Comparison of ENCODE assay signal across 12 cellular contexts in the genomic region with DNA sequence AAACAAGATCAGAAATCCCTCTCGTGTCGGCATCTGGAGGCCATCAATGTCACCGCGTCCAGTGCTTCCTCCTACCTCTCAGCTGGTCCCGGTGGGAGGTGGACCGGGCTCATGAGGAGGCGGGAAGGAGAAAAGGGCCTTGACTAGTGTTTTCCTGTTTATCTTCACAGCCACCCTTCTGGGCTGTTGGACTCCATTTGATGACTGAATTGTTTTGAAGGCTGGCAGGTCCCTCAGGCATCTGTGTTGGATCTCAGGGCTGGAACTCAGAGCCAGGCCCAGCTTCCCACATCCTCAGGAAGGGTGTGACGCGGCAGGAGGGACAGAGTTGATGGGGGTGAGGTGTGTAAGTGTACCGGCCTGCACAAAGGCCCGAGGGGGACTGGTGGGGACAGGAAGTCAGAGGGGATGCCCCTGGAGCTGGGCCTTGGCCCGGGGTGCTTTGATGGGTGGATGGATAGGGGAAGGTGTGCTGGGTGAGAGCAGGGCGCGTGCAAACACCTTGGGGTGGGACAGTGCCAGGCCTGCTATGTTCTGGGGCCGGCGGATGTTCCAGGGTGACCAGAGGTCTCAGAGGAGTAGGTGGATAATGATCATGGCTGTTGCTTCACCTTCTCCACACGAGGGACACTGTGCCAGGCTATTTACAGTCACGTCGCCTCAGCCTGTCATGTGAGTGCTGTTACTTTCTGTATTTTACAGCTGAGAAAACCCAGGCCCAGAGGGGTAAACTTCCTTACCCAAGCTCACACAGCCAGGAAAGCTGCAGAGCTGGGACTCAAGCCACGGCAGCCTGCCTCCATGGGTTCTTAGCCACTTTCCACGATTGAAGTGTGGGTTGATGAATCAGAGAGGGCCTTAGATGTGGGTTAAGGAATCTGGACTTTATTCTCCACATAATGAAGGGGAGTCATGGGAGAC. TPM values are rescaled to one million over a fixed set of nuclear protein-coding genes. Genes with fewer than 3 reads are reported as not detected.
DNase-seq lines count a peak whose midpoint lies in the region; ATAC-seq, FAIRE-seq and TF ChIP-seq lines count a peak whose summit lies in the region.
"Had no signal": no experiment of that assay in that cellular context is flagged by ENCODE, and none has a peak within 500 bp of the region (broad histone marks: within the 10 kb centered on the region; RNA-seq: fewer than 3 reads in every experiment).

No MANE protein-coding gene starts in this region.

- no peaks in the 10 kb centered on the region for H3K9me3 Mint-ChIP-seq in activated naive CD4-positive, alpha-beta T cell treated with anti-CD3 and anti-CD28 coated beads, Interleukin-2, amount 10 ng/mL, durations not matched to agents 7 days and 5 days
- H3K9me3 Mint-ChIP-seq in CD4-positive, alpha-beta memory T cell, result no peaks in the 10 kb centered on the region

- H3K56ac ChIP-seq in mesendoderm (ENCODE audit: low read length), result no peak overlapping the region

- POLR2A ChIA-PET in endothelial cell of umbilical vein (lab: Charles Lee), result no interaction called here
- POLR2A ChIA-PET in CD4-positive, alpha-beta memory T cell (lab: Charles Lee; ENCODE audit: partially characterized antibody), result interaction anchor here (1.2 kb wide), 1 partner anchor 18 kb away, joined by 5 read pairs; a partner anchor contains a TSS

- no peak overlapping the region for H2BK120ac ChIP-seq in mesendoderm (ENCODE audit: low read depth, low read length)

- dilution Hi-C loops in endothelial cell of umbilical vein (cut with MboI; ENCODE audit: extremely low pct_ligation_motif_present, low sequenced_read_pairs), result no loop called here

- CTCF ChIA-PET in activated naive CD4-positive, alpha-beta T cell treated with anti-CD3 and anti-CD28 coated beads, Interleukin-2, amount 10 ng/mL, durations not matched to agents 7 days and 5 days (lab: Charles Lee), result interaction anchor here (0.8 to 3.7 kb wide), 14 partner anchors 8 to 275 kb away, joined by 3 to 26 read pairs (median 4); no protein-coding TSS in a partner anchor
- CTCF ChIA-PET in endothelial cell of umbilical vein (lab: Charles Lee), result interaction anchor here (1.0 to 4.1 kb wide), 24 partner anchors 9 to 275 kb away, joined by 3 to 51 read pairs (median 6); a partner anchor contains a TSS
- CTCF ChIA-PET in CD4-positive, alpha-beta memory T cell (lab: Charles Lee; ENCODE audit: partially characterized antibody), result interaction anchor here (0.8 to 8.3 kb wide), 18 partner anchors 8 to 337 kb away, joined by 3 to 80 read pairs (median 4); no protein-coding TSS in a partner anchor

- H3K4me1 Mint-ChIP-seq in activated naive CD4-positive, alpha-beta T cell treated with anti-CD3 and anti-CD28 coated beads, Interleukin-2, amount 10 ng/mL, durations not matched to agents 7 days and 5 days, result peaks cover 24% of the 10 kb centered on the region
- H3K4me1 Mint-ChIP-seq in CD4-positive, alpha-beta memory T cell, result peaks cover 2 to 4% (median 4%) of the 10 kb centered on the region in 4 donors

- H3K4ac ChIP-seq in mesendoderm (ENCODE audit: low read depth, low read length), result no peak overlapping the region

- H3K36me3 Mint-ChIP-seq in activated naive CD4-positive, alpha-beta T cell treated with anti-CD3 and anti-CD28 coated beads, Interleukin-2, amount 10 ng/mL, durations not matched to agents 7 days and 5 days, result peaks cover 2% of the 10 kb centered on the region
- peaks cover 8 to 21% of the 10 kb centered on the region in 2 donors for H3K36me3 Mint-ChIP-seq in CD4-positive, alpha-beta memory T cell

- H3K18ac ChIP-seq in mesendoderm (ENCODE audit: low read length), result no peak overlapping the region

- no peak for ATAC-seq in upper lobe of left lung (ENCODE audit: low FRiP score in 2 of 2)
- ATAC-seq in HG03565 (IDR thresholded peaks at IDR 0.05; ENCODE audit: unreplicated experiment), result no peak

- H4K5ac ChIP-seq in mesendoderm (ENCODE audit: low read length), result no peak overlapping the region

- H3K79me2 ChIP-seq in endothelial cell of umbilical vein (ENCODE audit: control insufficient read depth, insufficient read depth, low read length) (no peaks in the 10 kb centered on the region), mesendoderm (ENCODE audit: control insufficient read depth, insufficient read depth, low read length) (no peaks in the 10 kb centered on the region)

- H3K36me3 ChIP-seq in endothelial cell of umbilical vein (ENCODE audit: control insufficient read depth in 2 of 2, extremely low read depth in 1 of 2, insufficient read depth in 2 of 2, low read length in 2 of 2), result no peaks in the 10 kb centered on the region
- peaks cover 1% of the 10 kb centered on the region for H3K36me3 ChIP-seq in mesendoderm (ENCODE audit: control insufficient read depth, insufficient read depth, low read length)
- H3K36me3 ChIP-seq in upper lobe of left lung, result peaks cover 0 to 8% (median 6%) of the 10 kb centered on the region in 4 donors
- peaks cover 3% of the 10 kb centered on the region for H3K36me3 ChIP-seq in CD4-positive, alpha-beta memory T cell (ENCODE audit: insufficient read depth, low read length)

- H4K8ac ChIP-seq in mesendoderm (ENCODE audit: low read depth, low read length), result no peak overlapping the region

- H3K4me3 Mint-ChIP-seq in activated naive CD4-positive, alpha-beta T cell treated with anti-CD3 and anti-CD28 coated beads, Interleukin-2, amount 10 ng/mL, durations not matched to agents 7 days and 5 days, result no peak overlapping the region
- H3K4me3 Mint-ChIP-seq in CD4-positive, alpha-beta memory T cell, result no peak overlapping the region

- peak overlapping the region; percentile 33 for H3K27ac ChIP-seq in endothelial cell of umbilical vein (ENCODE audit: insufficient read depth, low read depth, low read length)
- no peak overlapping the region for H3K27ac ChIP-seq in mesendoderm (ENCODE audit: low read depth, low read length)
- H3K27ac ChIP-seq in upper lobe of left lung, result peak overlapping the region in 3 of 4 donors; percentile 35 to 54 (median 49)
- H3K27ac ChIP-seq in CD4-positive, alpha-beta memory T cell (ENCODE audit: low read depth, low read length), result no peak overlapping the region

- H3K79me1 ChIP-seq in mesendoderm (ENCODE audit: low read length), result no peaks in the 10 kb centered on the region

- peak overlapping the region; percentile 27 for H3K4me2 ChIP-seq in endothelial cell of umbilical vein (ENCODE audit: insufficient read depth, low read length)
- no peak overlapping the region for H3K4me2 ChIP-seq in mesendoderm (ENCODE audit: low read length)

- no CpG with 5 or more reads among the region's 21 CpGs for WGBS in mesendoderm (ENCODE audit: extremely low coverage, insufficient coverage, low lambda C conversion rate)
- 41 to 56% methylated on average over 21 of the region's 21 CpGs for WGBS in upper lobe of left lung, 2 donors

- no peaks in the 10 kb centered on the region for H3K9me1 ChIP-seq in endothelial cell of umbilical vein (replicated peaks; ENCODE audit: control insufficient read depth, extremely low read depth, insufficient read depth, low read length)

- TF ChIP-seq POLR2A in endothelial cell of umbilical vein (IDR thresholded peaks at IDR 0.05; ENCODE audit: low read depth, low read length) (peak; percentile 46), upper lobe of left lung (IDR thresholded peaks at IDR 0.05) (no peak)

- H3K27me3 ChIP-seq in endothelial cell of umbilical vein (ENCODE audit: control insufficient read depth in 2 of 2, insufficient read depth in 2 of 2, low read length in 2 of 2), result no peaks in the 10 kb centered on the region
- no peaks in the 10 kb centered on the region for H3K27me3 ChIP-seq in mesendoderm (ENCODE audit: insufficient read depth, low read length, poor library complexity)
- H3K27me3 ChIP-seq in upper lobe of left lung, result no peaks in the 10 kb centered on the region
- no peaks in the 10 kb centered on the region for H3K27me3 ChIP-seq in CD4-positive, alpha-beta memory T cell (ENCODE audit: insufficient read depth, low read length)

- H3K9ac ChIP-seq in endothelial cell of umbilical vein (replicated peaks; ENCODE audit: extremely low read depth, insufficient read depth, low read length) (peak overlapping the region; percentile 18), mesendoderm (ENCODE audit: low read length) (no peak overlapping the region)

- TF ChIP-seq CTCF in endothelial cell of umbilical vein (IDR thresholded peaks at IDR 0.05; ENCODE audit: extremely low read depth in 1 of 2, insufficient read depth in 1 of 2, low read depth in 1 of 2, low read length in 2 of 2), result no peak
- TF ChIP-seq CTCF in upper lobe of left lung (IDR thresholded peaks at IDR 0.05), result no peak

- H3K23ac ChIP-seq in mesendoderm (ENCODE audit: low read length), result no peak overlapping the region

- peaks cover 32% of the 10 kb centered on the region for H3K4me1 ChIP-seq in endothelial cell of umbilical vein (ENCODE audit: control insufficient read depth, extremely low read depth, insufficient read depth, low read length)
- H3K4me1 ChIP-seq in mesendoderm (ENCODE audit: control insufficient read depth, low read depth, low read length), result no peaks in the 10 kb centered on the region
- peaks cover 16 to 50% (median 36%) of the 10 kb centered on the region in 4 donors for H3K4me1 ChIP-seq in upper lobe of left lung
- no peaks in the 10 kb centered on the region for H3K4me1 ChIP-seq in CD4-positive, alpha-beta memory T cell (ENCODE audit: insufficient read depth, low read length)

- no peak overlapping the region for H2BK5ac ChIP-seq in mesendoderm (ENCODE audit: low read length)

- DNase-seq in activated naive CD4-positive, alpha-beta T cell treated with anti-CD3 and anti-CD28 coated beads, Interleukin-2, amount 10 ng/mL, durations not matched to agents 7 days and 5 days, result no peak
- DNase-seq in activated naive CD4-positive, alpha-beta T cell treated with anti-CD3 and anti-CD28 coated beads, Interleukin-2, amount 50 U/mL, for 16 hours, result no peak
- DNase-seq in endothelial cell of umbilical vein (ENCODE audit: low read depth, low spot score), result peak; percentile 74
- DNase-seq in mesendoderm, result peak; percentile 39
- DNase-seq in upper lobe of left lung, result peak in 1 of 2 donors; percentile 28
- DNase-seq in DMS153 treated with DMSO at 0.1 percent for 48 hours (lab: John Stamatoyannopoulos, UW; ENCODE audit: unreplicated experiment), result no peak
- no peak for DNase-seq in CD4-positive, alpha-beta memory T cell
- DNase-seq: effector CD8-positive, alpha-beta T cell; Kasumi-1; NCI-H748 treated with DMSO at 0.1 percent for 48 hours; stimulated activated CD8-positive, alpha-beta memory T cell treated with anti-CD3 and anti-CD28 coated beads, Interleukin-4, amount 100 ng/mL, for 48 hours had no signal

- H3K27ac Mint-ChIP-seq in activated naive CD4-positive, alpha-beta T cell treated with anti-CD3 and anti-CD28 coated beads, Interleukin-2, amount 10 ng/mL, durations not matched to agents 7 days and 5 days, result peak overlapping the region; percentile 28
- H3K27ac Mint-ChIP-seq in CD4-positive, alpha-beta memory T cell, result peak overlapping the region in 2 of 7 donors; percentile 17 to 86

- H2AFZ ChIP-seq in endothelial cell of umbilical vein (ENCODE audit: low read depth, low read length), result peak overlapping the region; percentile 67

- intact Hi-C loops in endothelial cell of umbilical vein (cut with micrococcal nuclease), result loop anchor here (1.0 kb wide), 3 partner anchors 18 to 336 kb away; a partner anchor contains a TSS
- intact Hi-C loops in CD4-positive, alpha-beta memory T cell (cut with micrococcal nuclease), result loop anchor here (5.0 kb wide), 1 partner anchor 274 kb away; no protein-coding TSS in a partner anchor

- H3K9me3 ChIP-seq in endothelial cell of umbilical vein (replicated peaks; ENCODE audit: control insufficient read depth, insufficient read depth, low read length) (no peaks in the 10 kb centered on the region), upper lobe of left lung (no peaks in the 10 kb centered on the region)
- no peaks in the 10 kb centered on the region for H3K9me3 ChIP-seq in CD4-positive, alpha-beta memory T cell (ENCODE audit: control insufficient read depth in 1 of 2, low read length in 2 of 2)

- H4K20me1 ChIP-seq in endothelial cell of umbilical vein (replicated peaks; ENCODE audit: control insufficient read depth, extremely low read depth, insufficient read depth, low read length), result no peaks in the 10 kb centered on the region

- no peak overlapping the region for H2BK15ac ChIP-seq in mesendoderm (replicated peaks; ENCODE audit: low read depth)

- no peak overlapping the region for H3K4me3 ChIP-seq in endothelial cell of umbilical vein (replicated peaks in 1 of 3; ENCODE audit: insufficient read depth in 1 of 3, low read depth in 1 of 3, low read length in 3 of 3)
- H3K4me3 ChIP-seq in mesendoderm (ENCODE audit: low read length), result no peak overlapping the region
- no peak overlapping the region for H3K4me3 ChIP-seq in upper lobe of left lung
- H3K4me3 ChIP-seq in CD4-positive, alpha-beta memory T cell (ENCODE audit: low read length in 2 of 2), result no peak overlapping the region

- H3K27me3 Mint-ChIP-seq in activated naive CD4-positive, alpha-beta T cell treated with anti-CD3 and anti-CD28 coated beads, Interleukin-2, amount 10 ng/mL, durations not matched to agents 7 days and 5 days, result no peaks in the 10 kb centered on the region
- no peaks in the 10 kb centered on the region for H3K27me3 Mint-ChIP-seq in CD4-positive, alpha-beta memory T cell

- no peak overlapping the region for H2AK5ac ChIP-seq in mesendoderm (ENCODE audit: low read length)

- TF ChIP-seq EP300 in upper lobe of left lung (IDR thresholded peaks at IDR 0.05), result no peak

- peak; percentile 96 for FAIRE-seq in endothelial cell of umbilical vein (lab: Jason Lieb, UNC)

- BruUV-seq in endothelial cell of umbilical vein (replicated peaks; lab: Mats Ljungman, UMichigan), result no TSS peak

RNA-seq across cellular contexts. Expression of a gene that starts 17.9 kb away (rescaled TPM):
- total RNA-seq in endothelial cell of umbilical vein, result 105 and 112 TPM in 2 replicates
- polyA plus RNA-seq in endothelial cell of umbilical vein, result 54.5 and 64.7 TPM in 2 replicates
- polyA plus RNA-seq in endothelial cell of umbilical vein (2011; cell fraction: cytosol; rRNA removed), result 101 and 112 TPM in 2 replicates
- 35.3 and 45.4 TPM in 2 replicates for polyA plus RNA-seq in endothelial cell of umbilical vein (2011; cell fraction: nucleus; rRNA removed)
- 133 and 157 TPM in 2 replicates for polyA plus RNA-seq in endothelial cell of umbilical vein (2012)
- 22.3 and 26.0 TPM in 2 replicates for polyA minus RNA-seq in endothelial cell of umbilical vein
- 35.3 TPM for polyA minus RNA-seq in endothelial cell of umbilical vein (2011; cell fraction: cytosol; rRNA and poly(A)+ RNA removed)
- 10.4 and 11.2 TPM in 2 replicates for polyA minus RNA-seq in endothelial cell of umbilical vein (2011; cell fraction: nucleus; rRNA and poly(A)+ RNA removed)
- polyA plus RNA-seq in mesendoderm (2013, experiment 1 of 2), result 58.2 TPM
- 60.2 TPM for polyA plus RNA-seq in mesendoderm (2013, experiment 2 of 2)
- total RNA-seq in upper lobe of left lung, result 100 to 1,000 TPM in 5 of 6 donors, 10 to 100 TPM in 1; 71.2 to 139 (median 104) TPM
- 10 to 100 TPM; 53.0 to 54.0 TPM for total RNA-seq in CD4-positive, alpha-beta memory T cell
- polyA plus RNA-seq in CD4-positive, alpha-beta memory T cell, result 1 to 10 TPM; 1.2 to 5.3 TPM

Comparison
In these comparisons a context has a peak if more than half of its experiments do, and no peak if none do; other contexts are left out.
1. DNase-seq: peak in endothelial cell of umbilical vein (single experiment) and mesendoderm (single experiment); none in activated naive CD4-positive, alpha-beta T cell treated with anti-CD3 and anti-CD28 coated beads, Interleukin-2, amount 10 ng/mL, durations not matched to agents 7 days and 5 days (single experiment), activated naive CD4-positive, alpha-beta T cell treated with anti-CD3 and anti-CD28 coated beads, Interleukin-2, amount 50 U/mL, for 16 hours (single experiment), DMS153 treated with DMSO at 0.1 percent for 48 hours (single experiment) and CD4-positive, alpha-beta memory T cell (0 of 5).
2. H3K27ac ChIP-seq: peak in endothelial cell of umbilical vein (single experiment) and upper lobe of left lung (3 of 4); none in mesendoderm (single experiment) and CD4-positive, alpha-beta memory T cell (single experiment).